Comparison of ENCODE assay signal across 28 cellular contexts in genomic region chr21:36901575-36901974, GRCh38.
"Had no signal": no experiment of that assay in that cellular context is flagged by ENCODE, and none has a peak within 500 bp of the region (broad histone marks: within the 10 kb centered on the region; RNA-seq: fewer than 3 reads in every experiment).

No MANE protein-coding gene starts in this region.

- H2AFZ ChIP-seq: neural progenitor cell had no signal

- H3K4me1 ChIP-seq: gastroesophageal sphincter, heart right ventricle, left lung, neural progenitor cell, right lobe of liver, testis, tibial artery, upper lobe of left lung had no signal

- H3K4me3 Mint-ChIP-seq: effector memory CD8-positive, alpha-beta T cell; mesothelial cell of epicardium; naive B cell; natural killer cell treated with Interleukin-12 subunit alpha and Interleukin-12 subunit beta and Interleukin-15 and Interleukin-18, amount 100 ng/mL, for 72 hours; neural progenitor cell; stimulated activated memory B cell treated with anti-CD40 and anti-IgM and Interleukin-4, amounts not matched to agents 10 μg/mL and 1 μg/mL and 100 μg/mL, for 72 hours had no signal

- DNase-seq: cortex of kidney; effector memory CD8-positive, alpha-beta T cell; foreskin fibroblast; glutamatergic neuron; heart right ventricle; hippocampal formation; left cardiac atrium; left lung; mesenchymal stem cell; mucosa of descending colon; naive B cell; ovary; retina; right lobe of liver; small intestine; stimulated activated CD4-positive, alpha-beta T cell treated with anti-CD3 and anti-CD28 coated beads, Interleukin-12 subunit alpha, Interleukin-12 subunit beta, amount 100 ng/mL, for 4 hours; stimulated activated CD4-positive, alpha-beta T cell treated with anti-CD3 and anti-CD28 coated beads, Interleukin-1b, Interleukin-23, amount 100 ng/mL, for 48 hours; stimulated activated CD4-positive, alpha-beta T cell treated with anti-CD3 and anti-CD28 coated beads, Interleukin-4, amount 100 ng/mL, for 1 hour; stimulated activated naive CD8-positive, alpha-beta T cell treated with anti-CD3 and anti-CD28 coated beads, Interleukin-15, Interleukin-2, amounts not matched to agents 100 U/mL and 50 U/mL, for 24 hours; substantia nigra; testis; tibial artery; upper lobe of left lung had no signal

- H3K36me3 ChIP-seq: neural progenitor cell, ovary, right lobe of liver had no signal

- H3K27ac ChIP-seq: gastroesophageal sphincter, heart right ventricle, left lung, neural progenitor cell, ovary, right lobe of liver, testis, tibial artery, upper lobe of left lung had no signal

- H3K27me3 ChIP-seq: gastroesophageal sphincter, heart right ventricle, left lung, neural progenitor cell, ovary, right lobe of liver, testis, tibial artery, upper lobe of left lung had no signal

- H3K9ac ChIP-seq: neural progenitor cell had no signal

- H3K27ac Mint-ChIP-seq: mesothelial cell of epicardium; naive B cell; neural progenitor cell; stimulated activated memory B cell treated with anti-CD40 and anti-IgM and Interleukin-4, amounts not matched to agents 10 μg/mL and 1 μg/mL and 100 μg/mL, for 72 hours had no signal

- H3K4me2 ChIP-seq: neural progenitor cell had no signal

- H3K27me3 Mint-ChIP-seq: effector memory CD8-positive, alpha-beta T cell; naive B cell; natural killer cell treated with Interleukin-12 subunit alpha and Interleukin-12 subunit beta and Interleukin-15 and Interleukin-18, amount 100 ng/mL, for 72 hours; stimulated activated memory B cell treated with anti-CD40 and anti-IgM and Interleukin-4, amounts not matched to agents 10 μg/mL and 1 μg/mL and 100 μg/mL, for 72 hours had no signal

- H3K4me1 Mint-ChIP-seq: naive B cell; neural progenitor cell; stimulated activated memory B cell treated with anti-CD40 and anti-IgM and Interleukin-4, amounts not matched to agents 10 μg/mL and 1 μg/mL and 100 μg/mL, for 72 hours had no signal

- H3K4me3 ChIP-seq: gastroesophageal sphincter, heart right ventricle, left lung, mucosa of descending colon, neural progenitor cell, ovary, right lobe of liver, testis, tibial artery, upper lobe of left lung had no signal

- H3K9me3 Mint-ChIP-seq: effector memory CD8-positive, alpha-beta T cell; mesothelial cell of epicardium; naive B cell; natural killer cell treated with Interleukin-12 subunit alpha and Interleukin-12 subunit beta and Interleukin-15 and Interleukin-18, amount 100 ng/mL, for 72 hours; neural progenitor cell; stimulated activated memory B cell treated with anti-CD40 and anti-IgM and Interleukin-4, amounts not matched to agents 10 μg/mL and 1 μg/mL and 100 μg/mL, for 72 hours had no signal

- H3K9me3 ChIP-seq: gastroesophageal sphincter, heart right ventricle, left lung, mucosa of descending colon, ovary, right lobe of liver, testis, tibial artery, upper lobe of left lung had no signal
